Comparison of ENCODE assay signal across 8 cellular contexts in the genomic region with DNA sequence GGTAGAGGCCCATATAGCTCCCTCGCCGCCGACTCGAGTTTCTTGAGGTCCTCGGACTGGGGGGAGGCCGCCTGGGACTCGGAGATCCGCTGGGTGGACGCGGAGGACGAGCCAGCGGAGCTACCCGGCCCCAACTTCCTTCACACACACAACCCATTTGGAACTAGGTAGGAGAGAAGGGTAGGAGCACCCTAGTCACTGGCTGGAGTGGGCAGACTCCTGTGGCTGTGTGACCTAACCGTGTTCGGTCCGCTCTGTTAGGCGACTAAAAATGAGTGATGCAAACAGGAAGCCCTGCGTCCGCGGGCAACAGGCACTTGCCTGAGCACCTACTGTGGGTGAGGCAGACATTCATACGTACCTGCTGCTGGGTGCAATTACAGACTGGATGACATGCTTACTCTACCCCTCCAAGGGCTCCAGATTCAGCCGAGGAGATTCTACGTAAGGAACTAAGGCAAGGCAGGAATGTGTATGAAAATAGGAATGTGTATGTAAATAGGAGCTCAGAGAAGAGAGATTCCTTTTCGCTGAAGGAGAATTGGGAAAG. TPM values are rescaled to one million over a fixed set of nuclear protein-coding genes. Genes with fewer than 3 reads are reported as not detected.
A peak's percentile ranks its signal among the peaks of the same experiment; 100 is the strongest.
DNase-seq lines count a peak whose midpoint lies in the region; ATAC-seq and TF ChIP-seq lines count a peak whose summit lies in the region.

No MANE protein-coding gene starts in this region.

- peaks cover 20% of the 10 kb centered on the region for H3K27me3 Mint-ChIP-seq in glutamatergic neuron (ENCODE audit: unreplicated experiment)

- no peaks in the 10 kb centered on the region for H3K36me3 Mint-ChIP-seq in glutamatergic neuron (ENCODE audit: unreplicated experiment)

- no peak for ATAC-seq in HG03025 (IDR thresholded peaks at IDR 0.05; ENCODE audit: low FRiP score, unreplicated experiment)
- ATAC-seq in HG02678 (IDR thresholded peaks at IDR 0.05; ENCODE audit: unreplicated experiment): no peak

- H3K4me3 Mint-ChIP-seq in glutamatergic neuron (ENCODE audit: unreplicated experiment): peak overlapping the region; percentile 86

- peaks cover 10% of the 10 kb centered on the region for H3K4me1 Mint-ChIP-seq in glutamatergic neuron (ENCODE audit: low read depth, unreplicated experiment)

- TF ChIP-seq CTCF in GM12864 (IDR thresholded peaks at IDR 0.05; ENCODE audit: low read depth, low read length, missing control alignments) (no peak), glutamatergic neuron (IDR thresholded peaks at IDR 0.05; ENCODE audit: partially characterized antibody, unreplicated experiment) (no peak)

- DNase-seq in A172 (ENCODE audit: low spot score) (peak; percentile 46), GM12864 (ENCODE audit: low read depth) (no peak), NOMO-1 treated with dmso at 0.1 percent for 144 hours (lab: John Stamatoyannopoulos, UW; ENCODE audit: unreplicated experiment) (peak; percentile 58), glutamatergic neuron (no peak), skeletal muscle cell (ENCODE audit: low read depth) (no peak)
- peak; percentile 45 for DNase-seq in activated gamma-delta T cell treated with anti-CD3 and anti-CD28 coated beads, Interleukin-2, amount 50 U/mL, for 16 hours (ENCODE audit: low read depth)

- peaks cover 25% of the 10 kb centered on the region for H3K9me3 Mint-ChIP-seq in glutamatergic neuron (ENCODE audit: unreplicated experiment)

- peak overlapping the region; percentile 96 for H3K4me3 ChIP-seq in GM12864 (ENCODE audit: low read depth, low read length)
- peak overlapping the region; percentile 94 for H3K4me3 ChIP-seq in skeletal muscle cell (ENCODE audit: low read depth, low read length)

- H3K27ac Mint-ChIP-seq in glutamatergic neuron (ENCODE audit: unreplicated experiment): peak overlapping the region; percentile 24

RNA-seq across cellular contexts. Expression of gene SIN3A, which starts 4.6 kb away (rescaled TPM):
- 12.8 and 19.2 TPM in 2 replicates for total RNA-seq in A172 (2014; rRNA removed; shearing (Covaris generic))
- total RNA-seq in glutamatergic neuron (ENCODE audit: unreplicated experiment): 45.4 TPM

Comparison
In these comparisons a context has a peak if more than half of its experiments do, and no peak if none do; other contexts are left out.
1. DNase-seq: peak in A172 (single experiment), NOMO-1 treated with dmso at 0.1 percent for 144 hours (single experiment) and activated gamma-delta T cell treated with anti-CD3 and anti-CD28 coated beads, Interleukin-2, amount 50 U/mL, for 16 hours (single experiment); none in GM12864 (single experiment), glutamatergic neuron (single experiment) and skeletal muscle cell (single experiment).